In genomic region chr5:112738180-112738560, GRCh38 we compare ENCODE assay signal across 9 cellular contexts. TPM values are rescaled to one million over a fixed set of nuclear protein-coding genes. Genes with fewer than 3 reads are reported as not detected.
DNase-seq lines count a peak whose midpoint lies in the region; ATAC-seq, FAIRE-seq and TF ChIP-seq lines count a peak whose summit lies in the region.
"Had no signal": no experiment of that assay in that cellular context is flagged by ENCODE, and none has a peak within 500 bp of the region (broad histone marks: within the 10 kb centered on the region; RNA-seq: fewer than 3 reads in every experiment).

No MANE protein-coding gene starts in this region.

- H3K4me3 ChIP-seq in NB4 (ENCODE audit: low read depth, low read length) = peak overlapping the region; percentile 67
- H3K4me3 ChIP-seq in GM12878 = peak overlapping the region; percentile 99

- peaks cover 2 to 7% of the 10 kb centered on the region in 2 donors for H3K36me3 Mint-ChIP-seq in stimulated activated naive B cell treated with anti-CD40 and anti-IgM and Interleukin-4, amounts not matched to agents 10 μg/mL and 1 μg/mL and 100 μg/mL, for 72 hours

- TF ChIP-seq POLR2A in NB4 (IDR thresholded peaks at IDR 0.05; ENCODE audit: extremely low read depth, insufficient read length) (no peak), GM12878 (IDR thresholded peaks at IDR 0.05; ENCODE audit: low read depth, low read length) (no peak)

- peak overlapping the region; percentile 97 to 98 for H3K4me3 Mint-ChIP-seq in stimulated activated naive B cell treated with anti-CD40 and anti-IgM and Interleukin-4, amounts not matched to agents 10 μg/mL and 1 μg/mL and 100 μg/mL, for 72 hours

- H3K27ac ChIP-seq in GM12878 (ENCODE audit: control insufficient read depth, insufficient read depth) = peak overlapping the region; percentile 76

- no peaks in the 10 kb centered on the region for H3K4me1 ChIP-seq in GM12878 (ENCODE audit: control insufficient read depth, insufficient read depth, low read length)

- FAIRE-seq in GM12878 (lab: Jason Lieb, UNC) (no peak), HTR-8/SVneo (lab: Jason Lieb, UNC) (no peak)
- FAIRE-seq: TTC549 had no signal

- H3K9me3 Mint-ChIP-seq in stimulated activated naive B cell treated with anti-CD40 and anti-IgM and Interleukin-4, amounts not matched to agents 10 μg/mL and 1 μg/mL and 100 μg/mL, for 72 hours = no peaks in the 10 kb centered on the region

- TF ChIP-seq CTCF in NB4 (IDR thresholded peaks at IDR 0.05; ENCODE audit: low read depth, low read length) = no peak
- no peak for TF ChIP-seq CTCF in GM12878 (IDR thresholded peaks at IDR 0.05 in 2 of 3, conservative IDR thresholded peaks at IDR 0.05 in 1 of 3; ENCODE audit: control insufficient read depth in 2 of 3, extremely low read depth in 1 of 3, insufficient read depth in 1 of 3, low read depth in 3 of 3, low read length in 3 of 3)

- H3K27me3 ChIP-seq in GM12878 (replicated peaks in 1 of 2; ENCODE audit: control insufficient read depth in 2 of 2, insufficient read depth in 2 of 2, low read length in 1 of 2) = no peaks in the 10 kb centered on the region

- peak overlapping the region; percentile 62 for H3K9ac ChIP-seq in GM12878 (ENCODE audit: control insufficient read depth, insufficient read depth, low read length)

- H3K4me1 Mint-ChIP-seq in stimulated activated naive B cell treated with anti-CD40 and anti-IgM and Interleukin-4, amounts not matched to agents 10 μg/mL and 1 μg/mL and 100 μg/mL, for 72 hours = peaks cover 17 to 22% of the 10 kb centered on the region in 2 donors

- POLR2A ChIA-PET in GM12878 (lab: Charles Lee) = interaction anchor here (1.1 to 2.9 kb wide), 3 partner anchors 9 to 30 kb away, joined by 3 to 8 read pairs (median 3); no protein-coding TSS in a partner anchor

- BruUV-seq in GM12878 (replicated peaks; lab: Mats Ljungman, UMichigan) = TSS peak; percentile 63

- H2AFZ ChIP-seq in GM12878 (ENCODE audit: control insufficient read depth, low read depth, low read length) = peak overlapping the region; percentile 99

- TF ChIP-seq RAD21 in GM12878 (IDR thresholded peaks at IDR 0.05; ENCODE audit: insufficient read depth, low read depth, low read length) = no peak

- H3K36me3 ChIP-seq in GM12878 (ENCODE audit: control insufficient read depth in 2 of 2, insufficient read depth in 2 of 2, low read length in 1 of 2) = no peaks in the 10 kb centered on the region

- H4K20me1 ChIP-seq in GM12878 (ENCODE audit: control insufficient read depth, insufficient read depth) = no peaks in the 10 kb centered on the region

- SMC1A ChIA-PET in GM12878 (lab: Charles Lee; ENCODE audit: uncharacterized antibody, unreplicated experiment) = interaction anchor here (0.8 to 4.9 kb wide), 8 partner anchors 9 to 98 kb away, joined by 3 to 30 read pairs (median 4); no protein-coding TSS in a partner anchor

- no peak for TF ChIP-seq EP300 in GM12878 (IDR thresholded peaks at IDR 0.05; ENCODE audit: borderline replicate concordance in 1 of 2, control insufficient read depth in 1 of 2, low read depth in 2 of 2, low read length in 2 of 2)

- RAD21 ChIA-PET in GM12878 (lab: Charles Lee; ENCODE audit: unreplicated experiment) = interaction anchor here (1.0 to 2.0 kb wide), 4 partner anchors 11 to 30 kb away, joined by 3 to 7 read pairs (median 6); no protein-coding TSS in a partner anchor

- peak overlapping the region; percentile 70 for H3K4me2 ChIP-seq in GM12878 (ENCODE audit: control insufficient read depth, insufficient read depth)

- no peaks in the 10 kb centered on the region for H3K27me3 Mint-ChIP-seq in stimulated activated naive B cell treated with anti-CD40 and anti-IgM and Interleukin-4, amounts not matched to agents 10 μg/mL and 1 μg/mL and 100 μg/mL, for 72 hours

- peak; percentile 18 for DNase-seq in DMS114 treated with DMSO at 0.1 percent for 48 hours (lab: John Stamatoyannopoulos, UW; ENCODE audit: unreplicated experiment)
- DNase-seq in NB4 (ENCODE audit: low read depth) = peak; percentile 46
- DNase-seq in GM12878 (ENCODE audit: low read depth, low spot score) = no peak
- peak; percentile 9 for DNase-seq in iPS-NIHi11 (ENCODE audit: low spot score)
- DNase-seq in stimulated activated naive B cell treated with anti-CD40 and anti-IgM and Interleukin-4, amounts not matched to agents 10 μg/mL and 1 μg/mL and 100 μg/mL, for 72 hours = no peak
- no peak for DNase-seq in HTR-8/SVneo (ENCODE audit: insufficient read length, low spot score)
- no peak for DNase-seq in SW 1271 (lab: John Stamatoyannopoulos, UW)

- ATAC-seq in GM21528 (IDR thresholded peaks at IDR 0.05; ENCODE audit: low FRiP score, unreplicated experiment) (peak; percentile 33), GM12878 (peak; percentile 53)
- ATAC-seq in stimulated activated naive B cell treated with anti-CD40 and anti-IgM and Interleukin-4, amounts not matched to agents 10 μg/mL and 1 μg/mL and 100 μg/mL, for 72 hours (replicated peaks) = peak; percentile 28 to 32

- in situ Hi-C loops in GM12878 (cut with MboI) = no loop called here

- no peaks in the 10 kb centered on the region; the same call in 2 of the 3 replicates for H3K9me3 ChIP-seq in GM12878 (replicated peaks; ENCODE audit: control insufficient read depth, insufficient read depth, low read length)

- peaks cover 13% of the 10 kb centered on the region for H3K79me2 ChIP-seq in GM12878 (ENCODE audit: control insufficient read depth, insufficient read depth, low read length)

- peak overlapping the region; percentile 90 for H3K27ac Mint-ChIP-seq in stimulated activated naive B cell treated with anti-CD40 and anti-IgM and Interleukin-4, amounts not matched to agents 10 μg/mL and 1 μg/mL and 100 μg/mL, for 72 hours

- CTCF ChIA-PET in GM12878 (lab: Yijun Ruan, JAX) = interaction anchor here (0.7 to 3.6 kb wide), 3 partner anchors 19 to 29 kb away, joined by 3 to 14 read pairs (median 8); no protein-coding TSS in a partner anchor

- WGBS in GM12878 (ENCODE audit: insufficient coverage, insufficient replicate concordance, low lambda C conversion rate, missing lambda C conversion rate) = 0% methylated on average over 5 of the region's 5 CpGs

- intact Hi-C loops in GM12878 (cut with micrococcal nuclease; ENCODE audit: unreplicated experiment) = no loop called here

TF ChIP-seq in GM12878, 131 proteins besides CTCF, POLR2A, EP300 and RAD21:
- TF ChIP-seq CHD2 (IDR thresholded peaks at IDR 0.05; ENCODE audit: borderline replicate concordance, low read depth, low read length) (0 out of 2 replicates have a peak, but pooled peaks have one; percentile 2), ZBTB11 (CRISPR knock-in tag; IDR thresholded peaks at IDR 0.05) (no peak)

RNA-seq across cellular contexts. Expression of gene APC, which starts 0.5 kb away (rescaled TPM):
- total RNA-seq in GM12878 (2013; cell fraction: nucleolus; rRNA removed) = 114 and 115 TPM in 2 replicates
- total RNA-seq in GM12878 (2014; rRNA removed) = 22.3 and 24.8 TPM in 2 replicates
- 20.9 and 22.6 TPM in 2 replicates for total RNA-seq in GM12878 (2014; rRNA removed; fragmentation: Illumina TruSeq; extraction: Trizol)
- total RNA-seq in GM12878 (2021) = 22.6 and 23.3 TPM in 2 replicates
- polyA plus RNA-seq in GM12878 (2011; ENCODE audit: low read depth) = 5.1 TPM
- 14.4 and 17.3 TPM in 2 replicates for polyA plus RNA-seq in GM12878 (2011; rRNA removed)
- polyA plus RNA-seq in GM12878 (2011; cell fraction: cytosol; rRNA removed) = 9.0 and 9.7 TPM in 2 replicates
- 26.4 and 31.7 TPM in 2 replicates for polyA plus RNA-seq in GM12878 (2011; cell fraction: nucleus; rRNA removed)
- 5.0 and 5.3 TPM in 2 replicates for polyA plus RNA-seq in GM12878 (2012)
- polyA plus RNA-seq in GM12878 (2014; fragmentation: Illumina TruSeq; extraction: Trizol) = 12.5 and 14.8 TPM in 2 replicates
- polyA plus RNA-seq in GM12878 (2014; fragmentation: Nextera tagmentation; extraction: Ambion mirVana) = 1 to 10 TPM; 3.2 to 7.2 TPM
- 8.6 and 12.2 TPM in 2 replicates for polyA plus RNA-seq in GM12878 (2014; rRNA removed)
- 10 to 100 TPM; 13.3 to 19.6 TPM for polyA plus RNA-seq in GM12878 (2016; fragmentation: Nextera tagmentation; extraction: Ambion mirVana)
- 37.2 and 48.2 TPM in 2 replicates for polyA minus RNA-seq in GM12878 (2011; rRNA and poly(A)+ RNA removed)
- polyA minus RNA-seq in GM12878 (2011; cell fraction: cytosol; rRNA and poly(A)+ RNA removed) = 19.3 and 21.6 TPM in 2 replicates
- 50.3 and 85.1 TPM in 2 replicates for polyA minus RNA-seq in GM12878 (2011; cell fraction: nucleus; rRNA and poly(A)+ RNA removed)

Comparison
In these comparisons a context has a peak if more than half of its experiments do, and no peak if none do; other contexts are left out.
1. DNase-seq: peak in DMS114 treated with DMSO at 0.1 percent for 48 hours (single experiment), NB4 (single experiment) and iPS-NIHi11 (single experiment); none in GM12878 (single experiment), stimulated activated naive B cell treated with anti-CD40 and anti-IgM and Interleukin-4, amounts not matched to agents 10 μg/mL and 1 μg/mL and 100 μg/mL, for 72 hours (single experiment), HTR-8/SVneo (single experiment) and SW 1271 (0 of 2).
2. Peak in every context shown above with its lines, with median percentiles within 50 percentile points of each other: ATAC-seq.